ENCODE assay signal across 9 cellular contexts in genomic region chr19:8148410-8149231, GRCh38. TPM values are rescaled to one million over a fixed set of nuclear protein-coding genes. Genes with fewer than 3 reads are reported as not detected.
DNase-seq lines count a peak whose midpoint lies in the region; ATAC-seq and TF ChIP-seq lines count a peak whose summit lies in the region.
"Had no signal": no experiment of that assay in that cellular context is flagged by ENCODE, and none has a peak within 500 bp of the region (broad histone marks: within the 10 kb centered on the region; RNA-seq: fewer than 3 reads in every experiment).

No MANE protein-coding gene starts in this region.

- DNase-seq in heart left ventricle, result no peak
- no peak for DNase-seq in Right ventricle myocardium superior
- DNase-seq in T-helper 17 cell, result no peak
- no peak for DNase-seq in immature natural killer cell
- DNase-seq in hypothalamus (lab: John Stamatoyannopoulos, UW), result no peak
- DNase-seq: occipital lobe had no signal

- no peak for TF ChIP-seq CTCF in heart left ventricle (IDR thresholded peaks at IDR 0.05)

- ATAC-seq in heart left ventricle (no peak), Right ventricle myocardium superior (ENCODE audit: poor library complexity) (no peak), T-helper 17 cell (no peak), GM21381 (IDR thresholded peaks at IDR 0.05; ENCODE audit: unreplicated experiment) (no peak), HG03280 (IDR thresholded peaks at IDR 0.05; ENCODE audit: unreplicated experiment) (no peak)

- H3K36me3 Mint-ChIP-seq in T-helper 17 cell (ENCODE audit: low read depth) (peaks cover 10% of the 10 kb centered on the region), immature natural killer cell (peaks cover 0 to 4% (median 3%) of the 10 kb centered on the region in 3 donors)

- H3K4me3 ChIP-seq in heart left ventricle, result peak overlapping the region in 9 of 12 donors; percentile 8 to 46 (median 30)
- H3K4me3 ChIP-seq in urinary bladder (ENCODE audit: low read depth, low read length), result peak overlapping the region; percentile 16

- H3K27ac ChIP-seq in heart left ventricle, result no peak overlapping the region
- no peak overlapping the region for H3K27ac ChIP-seq in urinary bladder (ENCODE audit: low read depth)

- intact Hi-C loops in heart left ventricle (cut with DNase I) (loop anchor here in 2 of 10 donors (10.0 kb wide), 2 partner anchors 134 to 184 kb away; no protein-coding TSS in a partner anchor), Right ventricle myocardium superior (cut with DNase I) (no loop called here)

- 4 to 8% (median 6%) methylated on average over 22 to 46 of the region's 46 CpGs for WGBS in heart left ventricle, 4 donors
- WGBS in urinary bladder, result 3% methylated on average over 46 of the region's 46 CpGs

- H3K27ac Mint-ChIP-seq in T-helper 17 cell (no peak overlapping the region), immature natural killer cell (no peak overlapping the region)

- H3K4me1 ChIP-seq in heart left ventricle, result peaks cover 0 to 20% (median 2%) of the 10 kb centered on the region in 12 donors
- H3K4me1 ChIP-seq in urinary bladder (ENCODE audit: insufficient read depth), result peaks cover 2% of the 10 kb centered on the region

- H3K36me3 ChIP-seq in heart left ventricle (no peaks in the 10 kb centered on the region), urinary bladder (ENCODE audit: insufficient read depth) (no peaks in the 10 kb centered on the region)

- H3K9me3 ChIP-seq in heart left ventricle (no peaks in the 10 kb centered on the region), T-helper 17 cell (ENCODE audit: control insufficient read depth, low read length, poor library complexity, severe bottlenecking) (no peaks in the 10 kb centered on the region)

- H3K4me1 Mint-ChIP-seq in T-helper 17 cell (peaks cover 10% of the 10 kb centered on the region), immature natural killer cell (peaks cover 7 to 10% of the 10 kb centered on the region in 2 donors)

- H3K9me3 Mint-ChIP-seq in immature natural killer cell, result no peaks in the 10 kb centered on the region

- H3K27me3 Mint-ChIP-seq in T-helper 17 cell (peaks cover 69% of the 10 kb centered on the region), immature natural killer cell (ENCODE audit: low read depth in 3 of 3) (peaks cover 13 to 24% (median 19%) of the 10 kb centered on the region in 3 donors)

- peaks cover 10 to 53% (median 34%) of the 10 kb centered on the region in 9 donors for H3K27me3 ChIP-seq in heart left ventricle

- H3K4me3 Mint-ChIP-seq in T-helper 17 cell (peak overlapping the region; percentile 91), immature natural killer cell (peak overlapping the region in 4 of 5 donors; percentile 8 to 57 (median 34))

- TF ChIP-seq POLR2A in heart left ventricle (IDR thresholded peaks at IDR 0.05), result no peak

RNA-seq across cellular contexts. Expression of gene FBN3, which starts 0.8 kb away (rescaled TPM):
- total RNA-seq in heart left ventricle (under 1 TPM in 1 of 9 donors, not detected in 8; 0.32 TPM), Right ventricle myocardium superior (not detected), T-helper 17 cell (not detected), urinary bladder (2.3 TPM)
- polyA plus RNA-seq in heart left ventricle (not detected), immature natural killer cell (not detected), urinary bladder (not detected)
